Comparison of ENCODE assay signal across 22 cellular contexts in genomic region chr12:111028830-111029229, GRCh38. TPM values are rescaled to one million over a fixed set of nuclear protein-coding genes. Genes with fewer than 3 reads are reported as not detected.
"Had no signal": no experiment of that assay in that cellular context is flagged by ENCODE, and none has a peak within 500 bp of the region (broad histone marks: within the 10 kb centered on the region; RNA-seq: fewer than 3 reads in every experiment).

No MANE protein-coding gene starts in this region.

- H3K9me3 ChIP-seq: MG63 had no signal

- H3K4me3 ChIP-seq: MG63 had no signal

- H3K36me3 ChIP-seq: MG63 had no signal

- DNase-seq: Karpas-422, KG1, MG63, NCI-H1092, NCI-H1105 treated with DMSO at 0.1 percent for 48 hours, NCI-H1417 treated with DMSO at 0.1 percent for 48 hours, NCI-H146, NCI-H1694 treated with DMSO at 0.1 percent for 48 hours, NCI-H1930, NCI-H2081, NCI-H2107, NCI-H2227 treated with DMSO at 0.1 percent for 48 hours, NCI-H510A, NCI-H524 treated with DMSO at 0.1 percent for 48 hours, NCI-H69, NCI-H774, RPMI8226, SHP77 had no signal

- FAIRE-seq: RCC 7860 had no signal

- ATAC-seq: SK-N-SH treated with all-trans-retinoic acid at 6 μM for 48 hours had no signal

RNA-seq across cellular contexts. Expression of gene CUX2, which starts 5.1 kb away (rescaled TPM):
- total RNA-seq: HT-29, SK-MEL-5 had no signal
